In genomic region chr3:88141458-88142083, GRCh38 we compare ENCODE assay signal across 13 cellular contexts. TPM values are rescaled to one million over a fixed set of nuclear protein-coding genes. Genes with fewer than 3 reads are reported as not detected.
DNase-seq lines count a peak whose midpoint lies in the region; ATAC-seq, FAIRE-seq and TF ChIP-seq lines count a peak whose summit lies in the region.
"Had no signal": no experiment of that assay in that cellular context is flagged by ENCODE, and none has a peak within 500 bp of the region (broad histone marks: within the 10 kb centered on the region; RNA-seq: fewer than 3 reads in every experiment).

No MANE protein-coding gene starts in this region.

- CTCF ChIA-PET in AG04449 (lab: Yijun Ruan, JAX): no interaction called here

- H3K4me3 ChIP-seq in AG04449 (ENCODE audit: low read depth, low read length) (no peak overlapping the region), fibroblast of lung (replicated peaks in 1 of 4; ENCODE audit: control extremely low read depth in 1 of 4, insufficient read depth in 1 of 4, low read depth in 3 of 4, low read length in 4 of 4) (no peak overlapping the region), ascending aorta (no peak overlapping the region), pancreas (no peak overlapping the region)
- H3K4me3 ChIP-seq: skin epidermis had no signal

- peak; percentile 22 for ATAC-seq in GM21423 (IDR thresholded peaks at IDR 0.05; ENCODE audit: unreplicated experiment)
- ATAC-seq in pancreas: no peak
- ATAC-seq in left cardiac atrium: no peak

- WGBS in pancreas, 2 donors: 48 to 55% methylated on average over 4 of the region's 4 CpGs

- H3K79me2 ChIP-seq in fibroblast of lung (ENCODE audit: control insufficient read depth, insufficient read depth, low read length): no peaks in the 10 kb centered on the region

- H3K36me3 ChIP-seq in fibroblast of lung (ENCODE audit: control insufficient read depth, insufficient read depth, low read length) (no peaks in the 10 kb centered on the region), ascending aorta (peaks cover 6 to 43% of the 10 kb centered on the region in 2 donors), pancreas (peaks cover 0 to 13% (median 0%) of the 10 kb centered on the region in 3 donors)

- no peak overlapping the region for H3K4me2 ChIP-seq in fibroblast of lung (ENCODE audit: extremely low read depth, insufficient read depth, low read length)

- peak; percentile 41 for DNase-seq in AG04449 (ENCODE audit: low read depth, low spot score)
- DNase-seq in M059J (ENCODE audit: low read depth): peak; percentile 79
- peak; percentile 62 to 80 for DNase-seq in fibroblast of lung (ENCODE audit: low read depth in 2 of 2)
- no peak for DNase-seq in ascending aorta (ENCODE audit: low spot score in 2 of 2)
- DNase-seq in pancreas: no peak
- DNase-seq in MV-4-11 (lab: John Stamatoyannopoulos, UW): no peak
- DNase-seq in left cardiac atrium: no peak
- DNase-seq: ACHN; activated CD4-positive, alpha-beta T cell treated with anti-CD3 and anti-CD28 coated beads for 36 hours; GDM1; NCI-H2107 had no signal

- H3K9me3 ChIP-seq in fibroblast of lung (ENCODE audit: control insufficient read depth, insufficient read depth, low read depth, low read length) (no peaks in the 10 kb centered on the region), ascending aorta (no peaks in the 10 kb centered on the region), pancreas (no peaks in the 10 kb centered on the region)

- FAIRE-seq in pancreas (lab: Jason Lieb, UNC): no peak

- H3K27me3 ChIP-seq in fibroblast of lung (ENCODE audit: control insufficient read depth, insufficient read depth, low read length): no peaks in the 10 kb centered on the region
- no peaks in the 10 kb centered on the region for H3K27me3 ChIP-seq in ascending aorta
- no peaks in the 10 kb centered on the region for H3K27me3 ChIP-seq in pancreas

- H3K9ac ChIP-seq in fibroblast of lung (ENCODE audit: insufficient read depth, low read length): no peak overlapping the region

- H3K27ac ChIP-seq in fibroblast of lung (ENCODE audit: insufficient read depth, low read length): no peak overlapping the region
- H3K27ac ChIP-seq in ascending aorta: no peak overlapping the region
- peak overlapping the region in 1 of 4 donors; percentile 2 for H3K27ac ChIP-seq in pancreas

- H3K4me1 ChIP-seq in fibroblast of lung (ENCODE audit: control insufficient read depth, extremely low read depth, insufficient read depth, low read length): peaks cover 5% of the 10 kb centered on the region
- H3K4me1 ChIP-seq in ascending aorta: no peaks in the 10 kb centered on the region
- no peaks in the 10 kb centered on the region for H3K4me1 ChIP-seq in pancreas

- POLR2A ChIA-PET in AG04449 (lab: Yijun Ruan, JAX): no interaction called here

- H4K20me1 ChIP-seq in fibroblast of lung (ENCODE audit: control insufficient read depth, extremely low read depth, insufficient read depth, low read length): no peaks in the 10 kb centered on the region

- no peak overlapping the region for H2AFZ ChIP-seq in fibroblast of lung (ENCODE audit: low read length)

- intact Hi-C loops in ascending aorta (cut with DNase I): no loop called here
- intact Hi-C loops in pancreas (cut with DNase I): no loop called here
- intact Hi-C loops in left cardiac atrium (cut with DNase I): no loop called here

- TF ChIP-seq CTCF in AG04449 (IDR thresholded peaks at IDR 0.05; ENCODE audit: insufficient read depth, low read length, missing control alignments): no peak
- TF ChIP-seq CTCF in fibroblast of lung (conservative IDR thresholded peaks at IDR 0.05 in 1 of 2, IDR thresholded peaks at IDR 0.05 in 1 of 2; ENCODE audit: low read depth in 1 of 2, low read length in 2 of 2): no peak
- TF ChIP-seq CTCF in ascending aorta (IDR thresholded peaks at IDR 0.05): no peak
- no peak for TF ChIP-seq CTCF in pancreas (IDR thresholded peaks at IDR 0.05)

RNA-seq across cellular contexts. Expression of gene C3orf38, which starts 8.2 kb away (rescaled TPM):
- 15.2 and 21.1 TPM in 2 replicates for total RNA-seq in M059J (2014; rRNA removed; shearing (Covaris generic))
- total RNA-seq in fibroblast of lung: 26.4 and 27.2 TPM in 2 replicates
- 20.5 and 24.5 TPM in 2 replicates for polyA plus RNA-seq in fibroblast of lung
- 15.4 and 18.4 TPM in 2 replicates for polyA plus RNA-seq in fibroblast of lung (2012)
- polyA minus RNA-seq in fibroblast of lung (ENCODE audit: low replicate concordance): 5.6 and 8.7 TPM in 2 replicates
- 13.0 TPM for total RNA-seq in ascending aorta
- total RNA-seq in pancreas: 10 to 100 TPM in 2 of 6 donors, 1 to 10 TPM in 4; 6.6 to 11.6 (median 8.4) TPM
- 1 to 10 TPM; 2.7 to 4.3 TPM for polyA plus RNA-seq in pancreas
- 10 to 100 TPM; 14.6 to 15.8 TPM for total RNA-seq in left cardiac atrium

Comparison
In these comparisons a context has a peak if more than half of its experiments do, and no peak if none do; other contexts are left out.
1. DNase-seq: peak in AG04449 (single experiment), M059J (single experiment) and fibroblast of lung (2 of 2); none in ascending aorta (0 of 2), pancreas (0 of 6), MV-4-11 (single experiment) and left cardiac atrium (single experiment).